Comparison of ENCODE assay signal across 8 cellular contexts in the genomic region with DNA sequence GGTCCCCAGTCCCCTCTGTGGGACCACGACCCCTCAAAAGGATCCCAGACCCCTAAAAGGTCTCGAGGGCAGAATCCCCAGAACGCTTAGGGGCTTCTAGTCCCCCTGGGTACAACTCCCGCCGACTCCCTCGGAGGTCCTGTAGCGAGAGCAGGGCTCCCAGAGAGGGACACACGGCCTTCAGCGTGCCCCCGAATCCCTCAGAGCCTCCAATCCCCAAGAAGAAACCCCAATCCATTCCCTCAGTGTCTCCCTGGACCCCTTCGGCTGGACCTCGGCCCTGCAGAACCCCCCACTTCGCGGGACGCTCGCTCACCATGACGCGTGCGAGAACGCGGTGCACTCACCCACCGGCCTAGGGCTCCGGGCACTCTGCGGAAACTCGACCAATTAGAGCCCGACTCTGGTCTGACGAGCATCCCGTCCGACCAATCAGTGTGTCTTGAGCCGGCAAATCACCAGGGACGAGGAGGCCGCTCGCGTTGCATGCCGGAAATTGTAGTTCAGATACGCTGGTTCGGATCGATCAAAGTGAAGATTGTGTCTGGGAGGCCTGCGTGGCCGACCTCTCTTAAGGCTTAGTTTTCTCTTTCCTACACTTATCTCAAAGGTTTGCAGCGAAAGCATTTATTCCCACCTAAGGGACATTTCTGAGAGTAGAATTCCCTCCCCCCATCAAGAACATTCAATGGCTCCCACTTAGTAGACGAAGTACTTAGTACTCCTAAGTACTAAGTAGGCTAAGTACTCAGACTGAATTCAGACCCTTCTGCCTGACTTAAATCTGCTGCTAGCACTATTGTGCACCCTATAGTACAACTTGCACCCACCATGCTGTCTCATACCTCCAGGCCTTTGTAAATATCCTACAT. TPM values are rescaled to one million over a fixed set of nuclear protein-coding genes. Genes with fewer than 3 reads are reported as not detected.
DNase-seq lines count a peak whose midpoint lies in the region; ATAC-seq and TF ChIP-seq lines count a peak whose summit lies in the region.

A gene (minus strand): TSS at position 369 of the 872 bp plus-strand sequence. CDS start 50 bp downstream, at position 319.

- DNase-seq in DMS79 (lab: John Stamatoyannopoulos, UW) (peak; percentile 91), Panc1 (ENCODE audit: low read depth, low spot score) (peak; percentile 92)
- DNase-seq in activated T-cell treated with anti-CD3 and anti-CD28 coated beads, Interleukin-2, amount 50 U/mL, for 24 hours: peak; percentile 97
- DNase-seq in stimulated activated CD8-positive, alpha-beta memory T cell treated with anti-CD3 and anti-CD28 coated beads, Interleukin-7, amount 100 ng/mL, for 1 hour (ENCODE audit: low read depth in 2 of 2): peak; percentile 87

- H3K27me3 ChIP-seq in KMS-11 (ENCODE audit: insufficient read depth, low read depth): no peaks in the 10 kb centered on the region
- no peaks in the 10 kb centered on the region for H3K27me3 ChIP-seq in Panc1 (ENCODE audit: control insufficient read depth, insufficient read depth, low read length)
- H3K27me3 ChIP-seq in muscle layer of colon (ENCODE audit: control insufficient read depth in 1 of 2, insufficient read depth in 2 of 2, low read length in 2 of 2): no peaks in the 10 kb centered on the region

- H3K4me1 ChIP-seq in KMS-11 (ENCODE audit: low read depth, poor library complexity, severe bottlenecking) (no peaks in the 10 kb centered on the region), Panc1 (ENCODE audit: control insufficient read depth, insufficient read depth, low read length) (no peaks in the 10 kb centered on the region; the same call in 1 of the 2 replicates), muscle layer of colon (ENCODE audit: insufficient read depth, low read length) (peaks cover 14% of the 10 kb centered on the region)

- peak; percentile 97 for ATAC-seq in GM21737 (IDR thresholded peaks at IDR 0.05; ENCODE audit: unreplicated experiment)
- peak; percentile 100 for ATAC-seq in Panc1
- peak; percentile 98 for ATAC-seq in esophagus mucosa

- no TSS peak for BruUV-seq in Panc1 (replicated peaks; lab: Mats Ljungman, UMichigan)

- H3K27ac ChIP-seq in KMS-11: peak within 1 kb of the TSS; percentile 42
- H3K27ac ChIP-seq in Panc1 (ENCODE audit: low read length): peak within 1 kb of the TSS; percentile 88
- H3K27ac ChIP-seq in muscle layer of colon (ENCODE audit: low read depth, low read length): peak within 1 kb of the TSS; percentile 84

- peak within 1 kb of the TSS; percentile 91 for H3K9ac ChIP-seq in KMS-11
- peak within 1 kb of the TSS; percentile 99 for H3K9ac ChIP-seq in muscle layer of colon (ENCODE audit: low read length)

- TF ChIP-seq CTCF in KMS-11 (conservative IDR thresholded peaks at IDR 0.05; ENCODE audit: low read depth, low read length) (no peak), Panc1 (IDR thresholded peaks at IDR 0.05) (no peak)

- H3K9me3 ChIP-seq in Panc1 (ENCODE audit: control insufficient read depth, insufficient read depth, low read depth, low read length) (no peaks in the 10 kb centered on the region), muscle layer of colon (ENCODE audit: low read length) (no peaks in the 10 kb centered on the region)

- H4K20me1 ChIP-seq in KMS-11 (ENCODE audit: insufficient read depth): no peaks in the 10 kb centered on the region

- H3K4me3 ChIP-seq in KMS-11 (IDR thresholded peaks at IDR 0.05; ENCODE audit: insufficient read depth, low read depth, low read length) (peak within 1 kb of the TSS; percentile 34), Panc1 (ENCODE audit: low read depth in 2 of 2, low read length in 2 of 2) (peak within 1 kb of the TSS; percentile 83 to 86), muscle layer of colon (ENCODE audit: low read depth in 1 of 2, low read length in 2 of 2) (peak within 1 kb of the TSS; percentile 73 to 96)

- peak within 1 kb of the TSS; percentile 97 for H3K27ac Mint-ChIP-seq in activated T-cell treated with anti-CD3 and anti-CD28 coated beads, Interleukin-2, amount 50 U/mL, for 24 hours

- peaks cover 32% of the 10 kb centered on the region for H3K4me1 Mint-ChIP-seq in activated T-cell treated with anti-CD3 and anti-CD28 coated beads, Interleukin-2, amount 50 U/mL, for 24 hours (ENCODE audit: low read depth)

- peaks cover 12% of the 10 kb centered on the region; the same call in 1 of the 2 replicates for H3K79me2 ChIP-seq in KMS-11 (ENCODE audit: insufficient read depth, low read depth)

- H3K9me3 Mint-ChIP-seq in activated T-cell treated with anti-CD3 and anti-CD28 coated beads, Interleukin-2, amount 50 U/mL, for 24 hours: no peaks in the 10 kb centered on the region

- POLR2A ChIA-PET in Panc1 (lab: Charles Lee): no interaction called here

- no peaks in the 10 kb centered on the region for H3K27me3 Mint-ChIP-seq in activated T-cell treated with anti-CD3 and anti-CD28 coated beads, Interleukin-2, amount 50 U/mL, for 24 hours

- in situ Hi-C loops in Panc1 (cut with HindIII; ENCODE audit: low pct_unique_long_range_greater_than_20kb, low sequenced_read_pairs): no loop called here

- CTCF ChIA-PET in Panc1 (lab: Charles Lee): no interaction called here

- peaks cover 12% of the 10 kb centered on the region for H3K36me3 Mint-ChIP-seq in activated T-cell treated with anti-CD3 and anti-CD28 coated beads, Interleukin-2, amount 50 U/mL, for 24 hours (ENCODE audit: low read depth)

- H3K36me3 ChIP-seq in KMS-11 (ENCODE audit: insufficient read depth) (no peaks in the 10 kb centered on the region), Panc1 (ENCODE audit: control insufficient read depth, insufficient read depth, low read length) (peaks cover 5% of the 10 kb centered on the region; the same call in 1 of the 2 replicates), muscle layer of colon (ENCODE audit: insufficient read depth, low read length) (no peaks in the 10 kb centered on the region)

- peak within 1 kb of the TSS; percentile 85 for H3K4me2 ChIP-seq in KMS-11

- peak within 1 kb of the TSS; percentile 88 for H2AFZ ChIP-seq in KMS-11 (ENCODE audit: low read depth)

- H3K4me3 Mint-ChIP-seq in activated T-cell treated with anti-CD3 and anti-CD28 coated beads, Interleukin-2, amount 50 U/mL, for 24 hours: peak within 1 kb of the TSS; percentile 93

- intact Hi-C loops in Panc1 (cut with micrococcal nuclease; ENCODE audit: unreplicated experiment): loop anchor here (10.0 kb wide), 1 partner anchor 74 kb away; a partner anchor contains a TSS

RNA-seq across cellular contexts. Expression of the gene that starts here (rescaled TPM):
- total RNA-seq in Panc1 (2021; ENCODE audit: unreplicated experiment): 26.7 TPM
- polyA plus RNA-seq in Panc1 (2012; ENCODE audit: insufficient read length): 40.2 TPM
- 18.7 TPM for total RNA-seq in esophagus mucosa

Comparison
In these comparisons a context has a peak if more than half of its experiments do, and no peak if none do; other contexts are left out.
1. Peak in every context shown above with its lines: DNase-seq, ATAC-seq, H3K4me3 ChIP-seq and H3K27ac ChIP-seq.
2. H3K4me3 ChIP-seq: peak in every context shown above with its lines; median percentile 84 in Panc1; 84 in muscle layer of colon; 34 in KMS-11.